ENCODE assay signal across 11 cellular contexts in genomic region chr15:90680371-90680935, GRCh38. TPM values are rescaled to one million over a fixed set of nuclear protein-coding genes. Genes with fewer than 3 reads are reported as not detected.
DNase-seq lines count a peak whose midpoint lies in the region; ATAC-seq and TF ChIP-seq lines count a peak whose summit lies in the region.
"Had no signal": no experiment of that assay in that cellular context is flagged by ENCODE, and none has a peak within 500 bp of the region (broad histone marks: within the 10 kb centered on the region; RNA-seq: fewer than 3 reads in every experiment).

No MANE protein-coding gene starts in this region.

- no peak overlapping the region for H3K27ac Mint-ChIP-seq in immature natural killer cell

- DNase-seq in EH (ENCODE audit: low read depth) (peak; percentile 97), RPMI7951 (ENCODE audit: low read depth) (peak; percentile 99), esophagus muscularis mucosa (ENCODE audit: extremely low spot score) (no peak), sciatic nerve (ENCODE audit: low spot score) (peak; percentile 64), immature natural killer cell (no peak), T-helper 9 cell (no peak), NCI-H2029 (lab: John Stamatoyannopoulos, UW) (no peak)
- DNase-seq: SHP77; stimulated activated CD4-positive, alpha-beta T cell treated with anti-CD3 and anti-CD28 coated beads, Interleukin-2, amount 100 ng/mL, for 48 hours had no signal

- H3K9me3 ChIP-seq in esophagus muscularis mucosa, result no peaks in the 10 kb centered on the region

- 44% methylated on average over 6 of the region's 6 CpGs for WGBS in esophagus muscularis mucosa

- intact Hi-C loops in esophagus muscularis mucosa (cut with DNase I) (no loop called here), sciatic nerve (cut with DNase I) (no loop called here)

- H3K4me1 ChIP-seq in esophagus muscularis mucosa, result peaks cover 9 to 16% (median 14%) of the 10 kb centered on the region in 4 donors

- TF ChIP-seq CTCF in esophagus muscularis mucosa (IDR thresholded peaks at IDR 0.05), result no peak

- TF ChIP-seq EP300 in esophagus muscularis mucosa (IDR thresholded peaks at IDR 0.05), result no peak

- peaks cover 0 to 3% (median 0%) of the 10 kb centered on the region in 3 donors for H3K36me3 Mint-ChIP-seq in immature natural killer cell

- peak overlapping the region; percentile 6 to 71 (median 50) for H3K27ac ChIP-seq in esophagus muscularis mucosa (replicated peaks in 1 of 4)
- H3K27ac ChIP-seq: KMS-11 had no signal

- no peaks in the 10 kb centered on the region for H3K9me3 Mint-ChIP-seq in immature natural killer cell

- H3K4me3 Mint-ChIP-seq in immature natural killer cell, result no peak overlapping the region

- no peak for TF ChIP-seq POLR2A in esophagus muscularis mucosa (IDR thresholded peaks at IDR 0.05; ENCODE audit: low read depth)

- H3K4me3 ChIP-seq in esophagus muscularis mucosa, result no peak overlapping the region

- H3K27me3 Mint-ChIP-seq in immature natural killer cell (ENCODE audit: low read depth in 3 of 3), result peaks cover 0 to 8% (median 3%) of the 10 kb centered on the region in 3 donors

- ATAC-seq in sciatic nerve, result peak; percentile 96
- no peak for ATAC-seq in GM18907 (IDR thresholded peaks at IDR 0.05; ENCODE audit: unreplicated experiment)

- no peaks in the 10 kb centered on the region for H3K27me3 ChIP-seq in esophagus muscularis mucosa

- no peaks in the 10 kb centered on the region for H3K36me3 ChIP-seq in esophagus muscularis mucosa

- peaks cover 0 to 8% of the 10 kb centered on the region in 2 donors for H3K4me1 Mint-ChIP-seq in immature natural killer cell

RNA-seq across cellular contexts. Expression of gene BLM, which starts 36.7 kb away (rescaled TPM):
- 12.9 and 16.1 TPM in 2 replicates for total RNA-seq in RPMI7951 (2014; rRNA removed; shearing (Covaris generic))
- total RNA-seq in esophagus muscularis mucosa (1 to 10 TPM in 1 of 4 donors, under 1 TPM in 3; under 0.01 to 1.5 (median 0.73) TPM), sciatic nerve (0.85 TPM)
- polyA plus RNA-seq in immature natural killer cell, result 10 to 100 TPM in 1 of 3 donors, 1 to 10 TPM in 2; 2.3 to 10.0 (median 7.5) TPM

Comparison
In these comparisons a context has a peak if more than half of its experiments do, and no peak if none do; other contexts are left out.
1. DNase-seq: peak in EH (single experiment), RPMI7951 (single experiment) and sciatic nerve (single experiment); none in esophagus muscularis mucosa (single experiment), immature natural killer cell (0 of 3), T-helper 9 cell (single experiment) and NCI-H2029 (single experiment).